In the genomic region with DNA sequence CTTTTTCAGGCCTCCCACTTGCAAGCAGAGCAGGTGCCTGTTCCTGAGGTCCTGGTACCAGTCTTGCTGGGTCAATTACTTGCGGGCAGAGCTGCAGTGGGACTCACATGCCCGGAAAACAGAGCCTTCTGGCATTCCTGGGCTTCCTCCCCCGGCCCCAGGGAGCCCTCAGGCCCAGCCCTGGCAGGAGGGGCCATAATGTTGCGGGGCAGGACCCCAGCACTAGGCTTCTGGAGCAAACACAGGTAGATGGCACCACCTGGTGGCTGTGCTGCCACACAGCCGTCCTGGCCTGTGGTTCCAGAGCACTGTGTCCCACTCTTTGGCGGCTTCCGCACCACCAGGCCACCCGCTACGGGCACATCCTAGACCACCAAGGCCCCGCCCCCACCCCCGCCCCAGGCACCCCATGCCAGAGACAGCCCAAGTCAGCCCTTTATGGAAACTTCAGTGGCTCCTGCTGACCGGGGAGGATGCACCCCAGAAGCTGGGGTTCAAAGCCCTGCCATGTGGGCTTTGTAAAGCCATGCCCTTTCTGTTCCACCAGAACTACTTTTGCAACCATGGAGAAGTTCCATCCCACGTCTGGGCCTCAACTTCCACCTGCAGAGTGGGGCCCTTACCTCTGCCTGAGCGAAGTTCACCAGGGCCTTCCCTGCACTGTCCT, we compare ENCODE assay signal across 8 cellular contexts. TPM values are rescaled to one million over a fixed set of nuclear protein-coding genes. Genes with fewer than 3 reads are reported as not detected.
DNase-seq lines count a peak whose midpoint lies in the region; ATAC-seq and TF ChIP-seq lines count a peak whose summit lies in the region.
"Not testable (repeated sequence)": the region's sequence is repeated elsewhere in the genome, so short reads cannot be mapped to it uniquely, and the experiment has no call there.

No MANE protein-coding gene starts in this region.

- H3K4me3 ChIP-seq in endodermal cell (ENCODE audit: low read length); lower lobe of right lung: not testable (repeated sequence)

- H3K27me3 ChIP-seq in endodermal cell (ENCODE audit: control insufficient read depth, insufficient read depth, low read length, poor library complexity, severe bottlenecking); lower lobe of right lung (ENCODE audit: low read depth): not testable (repeated sequence)

- not testable (repeated sequence) for H3K36me3 ChIP-seq in endodermal cell (ENCODE audit: control insufficient read depth, insufficient read depth, low read length); lower lobe of right lung

- WGBS in endodermal cell (ENCODE audit: insufficient coverage in 1 of 2, insufficient read length in 1 of 2), 2 experiments = 21 to 63% methylated on average over 3 to 14 of the region's 14 CpGs

- H3K27ac Mint-ChIP-seq in endodermal cell = not testable (repeated sequence)

- H3K27me3 Mint-ChIP-seq in endodermal cell (ENCODE audit: insufficient read depth) = not testable (repeated sequence)

- not testable (repeated sequence) for H3K9ac ChIP-seq in endodermal cell (ENCODE audit: extremely low read depth, low read length, poor library complexity, severe bottlenecking)

- DNase-seq in AG08395 (ENCODE audit: low spot score) (peak; percentile 59), GM19238 (ENCODE audit: insufficient read length, low spot score) (peak; percentile 81), NCI-H128 (lab: John Stamatoyannopoulos, UW; ENCODE audit: unreplicated experiment) (peak; percentile 9), SKM-1 treated with dmso at 0.1 percent for 144 hours (lab: John Stamatoyannopoulos, UW; ENCODE audit: unreplicated experiment) (peak; percentile 33), endodermal cell (peak; percentile 96), lower lobe of right lung (peak; percentile 76)
- DNase-seq in activated T-cell treated with anti-CD3 and anti-CD28 coated beads, Interleukin-2, amount 50 U/mL, for 48 hours = peak; percentile 80 to 85
- DNase-seq in stimulated activated CD4-positive, alpha-beta T cell treated with anti-CD3 and anti-CD28 coated beads, Interleukin-2, amount 100 ng/mL, for 4 hours (ENCODE audit: low read depth) = peak; percentile 35

- not testable (repeated sequence) for H3K9me3 ChIP-seq in endodermal cell (ENCODE audit: control insufficient read depth, low read length); lower lobe of right lung

- intact Hi-C loops in lower lobe of right lung (cut with DNase I) = not testable (repeated sequence)

- not testable (repeated sequence) for H3K4me3 Mint-ChIP-seq in endodermal cell

- peak; percentile 85 to 87 for ATAC-seq in lower lobe of right lung

- H3K36me3 Mint-ChIP-seq in endodermal cell (ENCODE audit: low read depth) = not testable (repeated sequence)

- TF ChIP-seq CTCF in endodermal cell (conservative IDR thresholded peaks at IDR 0.05) (peak; percentile 96), lower lobe of right lung (IDR thresholded peaks at IDR 0.05) (peak; percentile 83)

- not testable (repeated sequence) for H3K9me3 Mint-ChIP-seq in endodermal cell

- H3K27ac ChIP-seq in endodermal cell (ENCODE audit: low read depth, low read length); lower lobe of right lung: not testable (repeated sequence)

- not testable (repeated sequence) for H3K4me1 Mint-ChIP-seq in endodermal cell

- not testable (repeated sequence) for H3K4me1 ChIP-seq in endodermal cell (ENCODE audit: control insufficient read depth, insufficient read depth, low read length); lower lobe of right lung

RNA-seq across cellular contexts. Expression of gene CSPG4, which starts 28.9 kb away (rescaled TPM):
- 1 to 10 TPM; 1.8 to 3.3 TPM for total RNA-seq in endodermal cell
- polyA plus RNA-seq in endodermal cell (2013, experiment 1 of 2) = 3.4 TPM
- polyA plus RNA-seq in endodermal cell (2013, experiment 2 of 2) = 3.3 TPM
- total RNA-seq in lower lobe of right lung = 15.0 TPM

RNA-seq across cellular contexts. Expression of gene SNX33, which starts 36.1 kb away (rescaled TPM):
- total RNA-seq in endodermal cell = 10 to 100 TPM; 18.9 to 23.2 TPM
- 13.1 TPM for polyA plus RNA-seq in endodermal cell (2013, experiment 1 of 2)
- 14.2 TPM for polyA plus RNA-seq in endodermal cell (2013, experiment 2 of 2)
- total RNA-seq in lower lobe of right lung = 28.9 TPM

RNA-seq across cellular contexts. Expression of gene IMP3, which starts 43.8 kb away (rescaled TPM):
- total RNA-seq in endodermal cell = 10 to 100 TPM; 52.2 to 58.2 TPM
- 38.3 TPM for polyA plus RNA-seq in endodermal cell (2013, experiment 1 of 2)
- polyA plus RNA-seq in endodermal cell (2013, experiment 2 of 2) = 34.4 TPM
- 56.5 TPM for total RNA-seq in lower lobe of right lung

RNA-seq across cellular contexts. Expression of gene SNUPN, which starts 58.3 kb away (rescaled TPM):
- 10 to 100 TPM; 17.2 to 26.4 TPM for total RNA-seq in endodermal cell
- polyA plus RNA-seq in endodermal cell (2013, experiment 1 of 2) = 20.7 TPM
- polyA plus RNA-seq in endodermal cell (2013, experiment 2 of 2) = 16.8 TPM
- 21.7 TPM for total RNA-seq in lower lobe of right lung

Comparison
In these comparisons a context has a peak if more than half of its experiments do, and no peak if none do; other contexts are left out.
1. DNase-seq: peak in every context shown above with its lines; median percentile 96 in endodermal cell; 82 in activated T-cell treated with anti-CD3 and anti-CD28 coated beads, Interleukin-2, amount 50 U/mL, for 48 hours; 81 in GM19238; 76 in lower lobe of right lung; 59 in AG08395; 35 in stimulated activated CD4-positive, alpha-beta T cell treated with anti-CD3 and anti-CD28 coated beads, Interleukin-2, amount 100 ng/mL, for 4 hours; 33 in SKM-1 treated with dmso at 0.1 percent for 144 hours; 9 in NCI-H128.